8 cellular contexts compared by ENCODE assay signal in the genomic region with DNA sequence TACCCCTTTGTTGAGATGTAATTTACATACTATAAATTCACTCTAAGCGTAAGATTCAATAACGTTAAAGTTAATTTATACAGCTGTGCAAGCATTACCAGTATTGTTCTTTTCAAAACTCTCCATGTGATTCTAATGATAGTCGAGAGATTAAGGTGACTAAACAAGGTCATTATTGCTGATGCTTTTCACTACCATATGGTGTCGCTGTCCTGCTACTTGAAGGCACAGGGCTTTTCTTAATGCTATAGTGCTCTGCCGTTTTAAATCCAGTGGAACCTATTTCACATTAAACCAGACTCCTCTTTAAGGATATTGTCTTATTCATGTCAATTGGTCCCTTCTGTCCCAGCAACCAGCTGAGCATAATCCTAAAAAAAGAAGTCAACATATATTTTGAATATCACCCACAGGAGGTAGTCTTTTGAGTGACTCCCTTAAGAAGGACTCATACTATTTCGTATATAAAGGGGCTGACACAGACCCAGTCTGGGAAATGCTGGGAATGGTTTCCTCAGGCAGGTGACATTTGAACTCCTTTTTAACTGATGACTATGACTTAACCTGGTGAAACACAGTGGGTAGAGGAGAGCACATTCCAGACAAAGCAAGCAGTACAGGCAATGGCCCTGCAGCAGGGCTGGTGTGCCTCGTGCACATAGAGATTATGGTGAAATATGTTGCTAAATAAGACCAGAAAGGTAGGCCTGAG. TPM values are rescaled to one million over a fixed set of nuclear protein-coding genes. Genes with fewer than 3 reads are reported as not detected.
A peak's percentile ranks its signal among the peaks of the same experiment; 100 is the strongest.
DNase-seq lines count a peak whose midpoint lies in the region; ATAC-seq, FAIRE-seq and TF ChIP-seq lines count a peak whose summit lies in the region.

No MANE protein-coding gene starts in this region.

- no peaks in the 10 kb centered on the region for H3K27me3 ChIP-seq in DOHH2 (ENCODE audit: control insufficient read depth, low read length)
- no peaks in the 10 kb centered on the region for H3K27me3 ChIP-seq in GM12878 (replicated peaks in 1 of 2; ENCODE audit: control insufficient read depth in 2 of 2, insufficient read depth in 2 of 2, low read length in 1 of 2)
- no peaks in the 10 kb centered on the region for H3K27me3 ChIP-seq in kidney epithelial cell (ENCODE audit: control insufficient read depth, insufficient read depth, low read length)
- no peaks in the 10 kb centered on the region for H3K27me3 ChIP-seq in upper lobe of right lung

- ATAC-seq in GM19452 (IDR thresholded peaks at IDR 0.05; ENCODE audit: unreplicated experiment) (peak; percentile 75), HG03378 (IDR thresholded peaks at IDR 0.05; ENCODE audit: unreplicated experiment) (peak; percentile 93), GM12878 (peak; percentile 97), upper lobe of right lung (peak; percentile 92)

- intact Hi-C loops in GM12878 (cut with micrococcal nuclease; ENCODE audit: unreplicated experiment) (loop anchor here (1.0 to 10.0 kb wide), 3 partner anchors 93 to 1257 kb away; no protein-coding TSS in a partner anchor), upper lobe of right lung (cut with DNase I) (loop anchor here (10.0 kb wide), 1 partner anchor 507 kb away; no protein-coding TSS in a partner anchor)

- FAIRE-seq in GM12878 (lab: Jason Lieb, UNC), result peak; percentile 78

- H4K20me1 ChIP-seq in DOHH2 (ENCODE audit: control insufficient read depth, insufficient read depth, low read depth, low read length) (no peaks in the 10 kb centered on the region), GM12878 (ENCODE audit: control insufficient read depth, insufficient read depth) (no peaks in the 10 kb centered on the region)

- no TSS peak for BruUV-seq in GM12878 (replicated peaks; lab: Mats Ljungman, UMichigan)

- SMC1A ChIA-PET in GM12878 (lab: Charles Lee; ENCODE audit: uncharacterized antibody, unreplicated experiment), result interaction anchor here (0.7 to 1.5 kb wide), 9 partner anchors 16 to 209 kb away, joined by 3 to 19 read pairs (median 4); no protein-coding TSS in a partner anchor

- H3K36me3 ChIP-seq in DOHH2 (ENCODE audit: control insufficient read depth, low read length) (no peaks in the 10 kb centered on the region), GM12878 (ENCODE audit: control insufficient read depth in 2 of 2, insufficient read depth in 2 of 2, low read length in 1 of 2) (no peaks in the 10 kb centered on the region), kidney epithelial cell (ENCODE audit: control insufficient read depth, insufficient read depth, low read length) (no peaks in the 10 kb centered on the region), upper lobe of right lung (no peaks in the 10 kb centered on the region)

- no peak for TF ChIP-seq EP300 in GM12878 (IDR thresholded peaks at IDR 0.05; ENCODE audit: borderline replicate concordance in 1 of 2, control insufficient read depth in 1 of 2, low read depth in 2 of 2, low read length in 2 of 2)

- no peak for TF ChIP-seq POLR2A in GM12878 (IDR thresholded peaks at IDR 0.05; ENCODE audit: low read depth, low read length)

- RAD21 ChIA-PET in GM12878 (lab: Charles Lee; ENCODE audit: unreplicated experiment), result interaction anchor here (0.9 to 1.3 kb wide), 3 partner anchors 170 to 195 kb away, joined by 4 to 6 read pairs (median 5); no protein-coding TSS in a partner anchor

- POLR2A ChIA-PET in GM12878 (lab: Charles Lee), result no interaction called here

- H3F3A ChIP-seq in DOHH2 (ENCODE audit: control insufficient read depth, insufficient read depth), result 0 out of 2 replicates have a peak, but pooled peaks cover 3% of the 10 kb centered on the region

- H3K9me3 ChIP-seq in DOHH2 (ENCODE audit: control insufficient read depth, insufficient read depth, low read length), result no peaks in the 10 kb centered on the region
- no peaks in the 10 kb centered on the region for H3K9me3 ChIP-seq in GM12878 (replicated peaks; ENCODE audit: control insufficient read depth, insufficient read depth, low read length)
- H3K9me3 ChIP-seq in upper lobe of right lung, result no peaks in the 10 kb centered on the region

- DNase-seq in NCI-H526 treated with DMSO at 0.1 percent for 48 hours (lab: John Stamatoyannopoulos, UW), result peak; percentile 56
- DNase-seq in GM12878 (ENCODE audit: low read depth, low spot score), result no peak
- DNase-seq in kidney epithelial cell (ENCODE audit: low read depth), result peak; percentile 29
- no peak for DNase-seq in upper lobe of right lung
- no peak for DNase-seq in mucosa of gallbladder (ENCODE audit: low spot score)

- CTCF ChIA-PET in GM12878 (lab: Yijun Ruan, JAX), result interaction anchor here (0.7 to 3.3 kb wide), 27 partner anchors 9 to 526 kb away, joined by 3 to 36 read pairs (median 4); no protein-coding TSS in a partner anchor

- no peak overlapping the region for H3K4me2 ChIP-seq in DOHH2 (ENCODE audit: low read length)
- H3K4me2 ChIP-seq in GM12878 (ENCODE audit: control insufficient read depth, insufficient read depth), result no peak overlapping the region

- H3K4me3 ChIP-seq in DOHH2 (ENCODE audit: low read length) (no peak overlapping the region), GM12878 (no peak overlapping the region), kidney epithelial cell (ENCODE audit: low read depth, low read length) (no peak overlapping the region), upper lobe of right lung (no peak overlapping the region)

- 16% methylated on average over 7 of the region's 7 CpGs for WGBS in GM12878 (ENCODE audit: insufficient coverage, insufficient replicate concordance, low lambda C conversion rate, missing lambda C conversion rate)

- no peaks in the 10 kb centered on the region for H3K9me2 ChIP-seq in DOHH2 (replicated peaks; ENCODE audit: control insufficient read depth, low read length)

- no peak overlapping the region for H3K27ac ChIP-seq in DOHH2 (ENCODE audit: low read depth, low read length)
- no peak overlapping the region for H3K27ac ChIP-seq in GM12878 (ENCODE audit: control insufficient read depth, insufficient read depth)
- no peak overlapping the region for H3K27ac ChIP-seq in upper lobe of right lung

- H3K79me2 ChIP-seq in DOHH2 (ENCODE audit: control insufficient read depth, low read length) (no peaks in the 10 kb centered on the region), GM12878 (ENCODE audit: control insufficient read depth, insufficient read depth, low read length) (no peaks in the 10 kb centered on the region)

- in situ Hi-C loops in GM12878 (cut with MboI), result no loop called here

- peaks cover 24% of the 10 kb centered on the region for H3K4me1 ChIP-seq in DOHH2 (ENCODE audit: control insufficient read depth, low read length)
- H3K4me1 ChIP-seq in GM12878 (ENCODE audit: control insufficient read depth, insufficient read depth, low read length), result no peaks in the 10 kb centered on the region
- no peaks in the 10 kb centered on the region for H3K4me1 ChIP-seq in upper lobe of right lung

- no peak overlapping the region for H2AFZ ChIP-seq in GM12878 (ENCODE audit: control insufficient read depth, low read depth, low read length)

- no peak overlapping the region for H3K9ac ChIP-seq in GM12878 (ENCODE audit: control insufficient read depth, insufficient read depth, low read length)

- TF ChIP-seq RAD21 in GM12878 (IDR thresholded peaks at IDR 0.05; ENCODE audit: insufficient read depth, low read depth, low read length), result peak; percentile 86

- TF ChIP-seq CTCF in DOHH2 (IDR thresholded peaks at IDR 0.05; ENCODE audit: low read depth, low read length, poor library complexity, severe bottlenecking) (peak; percentile 87), GM12878 (IDR thresholded peaks at IDR 0.05 in 2 of 3, conservative IDR thresholded peaks at IDR 0.05 in 1 of 3; ENCODE audit: control insufficient read depth in 2 of 3, extremely low read depth in 1 of 3, insufficient read depth in 1 of 3, low read depth in 3 of 3, low read length in 3 of 3) (peak; percentile 72 to 87 (median 82)), kidney epithelial cell (IDR thresholded peaks at IDR 0.05; ENCODE audit: insufficient read depth, low read length, poor library complexity, severe bottlenecking) (peak; percentile 74), upper lobe of right lung (IDR thresholded peaks at IDR 0.05) (peak; percentile 66)

TF ChIP-seq in GM12878, 131 proteins besides CTCF, POLR2A, EP300 and RAD21 (continues in another document):
- TF ChIP-seq SMC3 (IDR thresholded peaks at IDR 0.05; ENCODE audit: borderline replicate concordance, low read length), result peak; percentile 73; the same call in 1 of the 2 replicates
- TF ChIP-seq, protein P1, sequence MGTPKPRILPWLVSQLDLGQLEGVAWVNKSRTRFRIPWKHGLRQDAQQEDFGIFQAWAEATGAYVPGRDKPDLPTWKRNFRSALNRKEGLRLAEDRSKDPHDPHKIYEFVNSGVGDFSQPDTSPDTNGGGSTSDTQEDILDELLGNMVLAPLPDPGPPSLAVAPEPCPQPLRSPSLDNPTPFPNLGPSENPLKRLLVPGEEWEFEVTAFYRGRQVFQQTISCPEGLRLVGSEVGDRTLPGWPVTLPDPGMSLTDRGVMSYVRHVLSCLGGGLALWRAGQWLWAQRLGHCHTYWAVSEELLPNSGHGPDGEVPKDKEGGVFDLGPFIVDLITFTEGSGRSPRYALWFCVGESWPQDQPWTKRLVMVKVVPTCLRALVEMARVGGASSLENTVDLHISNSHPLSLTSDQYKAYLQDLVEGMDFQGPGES (IDR thresholded peaks at IDR 0.05), result no peak
- TF ChIP-seq, protein P2, sequence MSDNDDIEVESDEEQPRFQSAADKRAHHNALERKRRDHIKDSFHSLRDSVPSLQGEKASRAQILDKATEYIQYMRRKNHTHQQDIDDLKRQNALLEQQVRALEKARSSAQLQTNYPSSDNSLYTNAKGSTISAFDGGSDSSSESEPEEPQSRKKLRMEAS (IDR thresholded peaks at IDR 0.05; ENCODE audit: low read depth, low read length), result 0 out of 2 replicates have a peak, but pooled peaks have one; percentile 14

RNA-seq across cellular contexts. Expression of a gene that starts 53.9 kb away (rescaled TPM):
- total RNA-seq in GM12878 (2013; cell fraction: nucleolus; rRNA removed), result 245 and 264 TPM in 2 replicates
- total RNA-seq in GM12878 (2014; rRNA removed), result 73.6 and 74.4 TPM in 2 replicates
- 94.2 and 97.1 TPM in 2 replicates for total RNA-seq in GM12878 (2014; rRNA removed; fragmentation: Illumina TruSeq; extraction: Trizol)
- 63.7 and 64.9 TPM in 2 replicates for total RNA-seq in GM12878 (2021)
- polyA plus RNA-seq in GM12878 (2011; ENCODE audit: low read depth), result 86.9 TPM
- 178 and 213 TPM in 2 replicates for polyA plus RNA-seq in GM12878 (2011; rRNA removed)
- polyA plus RNA-seq in GM12878 (2011; cell fraction: cytosol; rRNA removed), result 88.3 and 124 TPM in 2 replicates
- 57.7 and 73.8 TPM in 2 replicates for polyA plus RNA-seq in GM12878 (2011; cell fraction: nucleus; rRNA removed)
- polyA plus RNA-seq in GM12878 (2012), result 92.3 and 147 TPM in 2 replicates
- 71.4 and 99.2 TPM in 2 replicates for polyA plus RNA-seq in GM12878 (2014; fragmentation: Illumina TruSeq; extraction: Trizol)
- 10 to 100 TPM; 71.6 to 75.4 TPM for polyA plus RNA-seq in GM12878 (2014; fragmentation: Nextera tagmentation; extraction: Ambion mirVana)
- 51.2 and 55.1 TPM in 2 replicates for polyA plus RNA-seq in GM12878 (2014; rRNA removed)
- polyA plus RNA-seq in GM12878 (2016; fragmentation: Nextera tagmentation; extraction: Ambion mirVana), result 10 to 100 TPM; 73.2 to 76.5 TPM
- polyA minus RNA-seq in GM12878 (2011; rRNA and poly(A)+ RNA removed), result 173 and 213 TPM in 2 replicates
- polyA minus RNA-seq in GM12878 (2011; cell fraction: cytosol; rRNA and poly(A)+ RNA removed), result 103 TPM in 2 replicates
- polyA minus RNA-seq in GM12878 (2011; cell fraction: nucleus; rRNA and poly(A)+ RNA removed), result 449 and 546 TPM in 2 replicates
- total RNA-seq in kidney epithelial cell, result 0.04 and 0.34 TPM in 2 replicates
- 34.7 TPM for total RNA-seq in upper lobe of right lung
- 10.7 TPM for total RNA-seq in mucosa of gallbladder

Comparison
In these comparisons a context has a peak if more than half of its experiments do, and no peak if none do; other contexts are left out.
1. DNase-seq: peak in NCI-H526 treated with DMSO at 0.1 percent for 48 hours (single experiment) and kidney epithelial cell (single experiment); none in GM12878 (single experiment), upper lobe of right lung (single experiment) and mucosa of gallbladder (single experiment).
2. Peak in every context shown above with its lines, with median percentiles within 50 percentile points of each other: CTCF ChIP-seq and ATAC-seq.